In genomic region chr1:42936309-42937078, GRCh38 we compare ENCODE assay signal across 8 cellular contexts. TPM values are rescaled to one million over a fixed set of nuclear protein-coding genes. Genes with fewer than 3 reads are reported as not detected.
DNase-seq lines count a peak whose midpoint lies in the region; ATAC-seq, FAIRE-seq and TF ChIP-seq lines count a peak whose summit lies in the region.

No MANE protein-coding gene starts in this region.

- TF ChIP-seq CTCF in D721Med (IDR thresholded peaks at IDR 0.05; ENCODE audit: insufficient read depth, missing control alignments): no peak

- H3K9me3 Mint-ChIP-seq in CD8-positive, alpha-beta memory T cell: no peaks in the 10 kb centered on the region

- peak in 4 of 5 donors; percentile 38 to 73 (median 48) for DNase-seq in CD8-positive, alpha-beta memory T cell
- DNase-seq in NCI-H226: peak; percentile 79
- no peak for DNase-seq in mesendoderm
- no peak for DNase-seq in D721Med (ENCODE audit: insufficient read length, low spot score)
- no peak for DNase-seq in cerebellar nuclear complex (lab: John Stamatoyannopoulos, UW)

- CTCF ChIA-PET in CD8-positive, alpha-beta memory T cell (lab: Charles Lee): interaction anchor here (0.8 to 4.9 kb wide), 9 partner anchors 11 to 137 kb away, joined by 3 to 26 read pairs (median 7); no protein-coding TSS in a partner anchor

- H2BK120ac ChIP-seq in mesendoderm (ENCODE audit: low read depth, low read length): no peak overlapping the region

- peaks cover 96% of the 10 kb centered on the region for H3K4me1 ChIP-seq in CD8-positive, alpha-beta memory T cell (ENCODE audit: insufficient read depth, low read length)
- H3K4me1 ChIP-seq in mesendoderm (ENCODE audit: control insufficient read depth, low read depth, low read length): peaks cover 26% of the 10 kb centered on the region

- FAIRE-seq in D721Med (lab: Jason Lieb, UNC): no peak

- H2BK5ac ChIP-seq in mesendoderm (ENCODE audit: low read length): no peak overlapping the region

- H3K36me3 Mint-ChIP-seq in CD8-positive, alpha-beta memory T cell: peaks cover 7 to 62% (median 15%) of the 10 kb centered on the region in 3 donors

- H3K18ac ChIP-seq in mesendoderm (ENCODE audit: low read length): no peak overlapping the region

- no peak overlapping the region for H3K4me3 ChIP-seq in CD8-positive, alpha-beta memory T cell (ENCODE audit: low read length)
- no peak overlapping the region for H3K4me3 ChIP-seq in mesendoderm (ENCODE audit: low read length)

- no peak overlapping the region for H4K5ac ChIP-seq in mesendoderm (ENCODE audit: low read length)

- peaks cover 94 to 99% (median 99%) of the 10 kb centered on the region in 3 donors for H3K4me1 Mint-ChIP-seq in CD8-positive, alpha-beta memory T cell

- H3K4ac ChIP-seq in mesendoderm (ENCODE audit: low read depth, low read length): no peak overlapping the region

- H3K4me2 ChIP-seq in mesendoderm (ENCODE audit: low read length): no peak overlapping the region

- H3K23ac ChIP-seq in mesendoderm (ENCODE audit: low read length): peak overlapping the region; percentile 69

- H3K79me1 ChIP-seq in mesendoderm (ENCODE audit: low read length): peaks cover 47% of the 10 kb centered on the region

- H3K27ac Mint-ChIP-seq in CD8-positive, alpha-beta memory T cell: peak overlapping the region; percentile 81 to 96 (median 92)

- POLR2A ChIA-PET in CD8-positive, alpha-beta memory T cell (lab: Charles Lee): interaction anchor here (0.9 to 1.9 kb wide), 5 partner anchors 13 to 23 kb away, joined by 3 to 9 read pairs (median 7); no protein-coding TSS in a partner anchor

- H4K8ac ChIP-seq in mesendoderm (ENCODE audit: low read depth, low read length): no peak overlapping the region

- no peak overlapping the region for H3K56ac ChIP-seq in mesendoderm (ENCODE audit: low read length)

- H3K36me3 ChIP-seq in CD8-positive, alpha-beta memory T cell (ENCODE audit: insufficient read depth, low read length): peaks cover 19% of the 10 kb centered on the region
- H3K36me3 ChIP-seq in mesendoderm (ENCODE audit: control insufficient read depth, insufficient read depth, low read length): peaks cover 35% of the 10 kb centered on the region

- ATAC-seq in HG03139 (IDR thresholded peaks at IDR 0.05; ENCODE audit: unreplicated experiment): no peak
- no peak for ATAC-seq in HG03442 (IDR thresholded peaks at IDR 0.05; ENCODE audit: unreplicated experiment)

- H3K4me3 Mint-ChIP-seq in CD8-positive, alpha-beta memory T cell: peak overlapping the region; percentile 34 to 65 (median 52)

- no peak overlapping the region for H2BK15ac ChIP-seq in mesendoderm (replicated peaks; ENCODE audit: low read depth)

- no peak overlapping the region for H3K9ac ChIP-seq in mesendoderm (ENCODE audit: low read length)

- H3K79me2 ChIP-seq in mesendoderm (ENCODE audit: control insufficient read depth, insufficient read depth, low read length): peaks cover 79% of the 10 kb centered on the region

- 45 to 77% (median 46%) methylated on average over 7 of the region's 7 CpGs for WGBS in adipose tissue, 3 donors
- WGBS in mesendoderm (ENCODE audit: extremely low coverage, insufficient coverage, low lambda C conversion rate): no CpG with 5 or more reads among the region's 7 CpGs

- H3K27ac ChIP-seq in CD8-positive, alpha-beta memory T cell (ENCODE audit: low read depth, low read length): peak overlapping the region; percentile 62
- H3K27ac ChIP-seq in adipose tissue (ENCODE audit: low read depth, low read length) (peak overlapping the region; percentile 13), mesendoderm (ENCODE audit: low read depth, low read length) (no peak overlapping the region)

- no peaks in the 10 kb centered on the region for H3K27me3 ChIP-seq in CD8-positive, alpha-beta memory T cell (ENCODE audit: insufficient read depth, low read length, poor library complexity, severe bottlenecking)
- H3K27me3 ChIP-seq in mesendoderm (ENCODE audit: insufficient read depth, low read length, poor library complexity): no peaks in the 10 kb centered on the region

- peaks cover 0 to 3% of the 10 kb centered on the region in 2 donors for H3K27me3 Mint-ChIP-seq in CD8-positive, alpha-beta memory T cell

- H2AK5ac ChIP-seq in mesendoderm (ENCODE audit: low read length): no peak overlapping the region

- no peaks in the 10 kb centered on the region for H3K9me3 ChIP-seq in CD8-positive, alpha-beta memory T cell (ENCODE audit: low read length)

RNA-seq across cellular contexts. Expression of gene SLC2A1, which starts 22.2 kb away (rescaled TPM):
- total RNA-seq in CD8-positive, alpha-beta memory T cell: 100 to 1,000 TPM; 103 to 108 TPM
- 42.6 TPM for polyA plus RNA-seq in CD8-positive, alpha-beta memory T cell
- polyA plus RNA-seq in adipose tissue: 10 to 100 TPM in 1 of 3 donors, 1 to 10 TPM in 2; 4.4 to 25.4 (median 6.6) TPM
- polyA plus RNA-seq in mesendoderm (2013, experiment 1 of 2): 253 TPM
- 262 TPM for polyA plus RNA-seq in mesendoderm (2013, experiment 2 of 2)

Comparison
In these comparisons a context has a peak if more than half of its experiments do, and no peak if none do; other contexts are left out.
1. DNase-seq: peak in CD8-positive, alpha-beta memory T cell (4 of 5) and NCI-H226 (single experiment); none in mesendoderm (single experiment), D721Med (single experiment) and cerebellar nuclear complex (0 of 2).